9 cellular contexts compared by ENCODE assay signal in genomic region chr15:28935316-28935715, GRCh38.
A peak's percentile ranks its signal among the peaks of the same experiment; 100 is the strongest.
DNase-seq lines count a peak whose midpoint lies in the region; ATAC-seq and TF ChIP-seq lines count a peak whose summit lies in the region.
"Had no signal": no experiment of that assay in that cellular context is flagged by ENCODE, and none has a peak within 500 bp of the region (broad histone marks: within the 10 kb centered on the region; RNA-seq: fewer than 3 reads in every experiment).

No MANE protein-coding gene starts in this region.

- TF ChIP-seq CTCF in GM13976 (IDR thresholded peaks at IDR 0.05; ENCODE audit: borderline replicate concordance, control extremely low read depth, extremely low read depth, insufficient read depth, missing control alignments) (peak; percentile 13), astrocyte of the cerebellum (IDR thresholded peaks at IDR 0.05; ENCODE audit: low read depth, low read length, missing control alignments) (peak; percentile 36)

- in situ Hi-C loops in GM13976 (cut with MboI; ENCODE audit: low sequenced_read_pairs, unreplicated experiment) = no loop called here
- in situ Hi-C loops in astrocyte of the cerebellum (cut with HindIII; ENCODE audit: low sequenced_read_pairs) = no loop called here

- DNase-seq in GM13976 (ENCODE audit: low spot score) (peak; percentile 55), OCI-M1 (lab: John Stamatoyannopoulos, UW) (peak; percentile 76), astrocyte of the cerebellum (ENCODE audit: low read depth) (no peak), NCI-H748 treated with DMSO at 0.1 percent for 48 hours (lab: John Stamatoyannopoulos, UW) (no peak), NCI-H446 treated with DMSO at 0.1 percent for 48 hours (lab: John Stamatoyannopoulos, UW) (no peak)
- peak; percentile 38 for DNase-seq in stimulated activated CD4-positive, alpha-beta T cell treated with anti-CD3 and anti-CD28 coated beads, Interleukin-1b, Interleukin-23, amount 100 ng/mL, for 48 hours

- no peak for ATAC-seq in HG02798 (IDR thresholded peaks at IDR 0.05; ENCODE audit: poor library complexity, unreplicated experiment)
- no peak for ATAC-seq in GM18870 (IDR thresholded peaks at IDR 0.05; ENCODE audit: unreplicated experiment)
- ATAC-seq: left colon had no signal

- no peak overlapping the region for H3K4me3 ChIP-seq in astrocyte of the cerebellum (ENCODE audit: low read depth, low read length)

Comparison
In these comparisons a context has a peak if more than half of its experiments do, and no peak if none do; other contexts are left out.
1. DNase-seq: peak in GM13976 (single experiment), OCI-M1 (single experiment) and stimulated activated CD4-positive, alpha-beta T cell treated with anti-CD3 and anti-CD28 coated beads, Interleukin-1b, Interleukin-23, amount 100 ng/mL, for 48 hours (single experiment); none in astrocyte of the cerebellum (single experiment), NCI-H748 treated with DMSO at 0.1 percent for 48 hours (single experiment) and NCI-H446 treated with DMSO at 0.1 percent for 48 hours (single experiment).